8 cellular contexts compared by ENCODE assay signal in genomic region chr2:28869494-28870145, GRCh38. TPM values are rescaled to one million over a fixed set of nuclear protein-coding genes. Genes with fewer than 3 reads are reported as not detected.
DNase-seq lines count a peak whose midpoint lies in the region; ATAC-seq, FAIRE-seq and TF ChIP-seq lines count a peak whose summit lies in the region.

No MANE protein-coding gene starts in this region.

- CTCF ChIA-PET in HepG2 (lab: Yijun Ruan, JAX; ENCODE audit: low intra/inter-chr PET ratio, low total read pairs), result no interaction called here

- H3K79me2 ChIP-seq in HepG2 (ENCODE audit: insufficient read depth, low read length), result peaks cover 37% of the 10 kb centered on the region

- peak; percentile 54 for FAIRE-seq in HepG2 (lab: Jason Lieb, UNC)

- H3K4me1 Mint-ChIP-seq in brain, result peaks cover 50% of the 10 kb centered on the region

- no peak for TF ChIP-seq RAD21 in HepG2 (CRISPR knock-in tag; IDR thresholded peaks at IDR 0.05)

- no peaks in the 10 kb centered on the region for H3K9me3 Mint-ChIP-seq in brain

- in situ Hi-C loops in HepG2 (cut with HindIII; ENCODE audit: extremely low pct_ligation_motif_present, low pct_unique_long_range_greater_than_20kb), result no loop called here

- TF ChIP-seq CTCF in HFF-Myc (IDR thresholded peaks at IDR 0.05; ENCODE audit: low read depth, low read length, missing control alignments) (no peak), brain (conservative IDR thresholded peaks at IDR 0.05) (no peak), HepG2 (CRISPR knock-in tag; IDR thresholded peaks at IDR 0.05) (no peak), suprapubic skin (IDR thresholded peaks at IDR 0.05) (no peak)

- no peaks in the 10 kb centered on the region; a peak in 1 of 5 replicates for H3K27me3 ChIP-seq in HepG2 (ENCODE audit: control insufficient read depth in 1 of 2, insufficient read depth in 2 of 2, low read length in 2 of 2)
- H3K27me3 ChIP-seq in suprapubic skin, result no peaks in the 10 kb centered on the region

- peak; percentile 47 for ATAC-seq in HepG2

- peak overlapping the region; percentile 73 for H2AFZ ChIP-seq in HepG2 (ENCODE audit: low read length)

- H3K36me3 ChIP-seq in HepG2 (replicated peaks in 1 of 2; ENCODE audit: control insufficient read depth in 1 of 2, insufficient read depth in 2 of 2, low read length in 2 of 2) (peaks cover 2 to 10% of the 10 kb centered on the region in 2 experiments; a peak in 3 of 5 replicates), suprapubic skin (no peaks in the 10 kb centered on the region)

- peak overlapping the region; percentile 84 for H3K9ac ChIP-seq in HepG2 (ENCODE audit: insufficient read depth, low read depth, low read length)

- peaks cover 17% of the 10 kb centered on the region for H3K27me3 Mint-ChIP-seq in brain

- intact Hi-C loops in HepG2 (cut with micrococcal nuclease; ENCODE audit: unreplicated experiment), result loop anchor here (1.0 kb wide), 2 partner anchors 25 to 29 kb away; partner anchors contain the start of gene WDR43

- TF ChIP-seq POLR2A in HepG2 (IDR thresholded peaks at IDR 0.05; ENCODE audit: insufficient read depth in 1 of 2, low read depth in 2 of 2, low read length in 2 of 2), result no peak
- TF ChIP-seq POLR2A in suprapubic skin (IDR thresholded peaks at IDR 0.05), result no peak

- DNase-seq in activated CD4-positive, alpha-beta T cell treated with anti-CD3 and anti-CD28 coated beads for 4 hours, result peak; percentile 7 to 21
- no peak for DNase-seq in activated CD4-positive, alpha-beta T cell treated with anti-CD3 and anti-CD28 coated beads for 1 hour
- no peak for DNase-seq in HFF-Myc (ENCODE audit: extremely low read depth, low read depth)
- peak; percentile 48 for DNase-seq in NCI-H1105 treated with DMSO at 0.1 percent for 48 hours (lab: John Stamatoyannopoulos, UW)
- no peak for DNase-seq in HepG2 (ENCODE audit: low spot score)
- no peak for DNase-seq in suprapubic skin (ENCODE audit: low spot score in 2 of 2)
- no peak for DNase-seq in dermis blood vessel endothelial cell

- H3K4me3 ChIP-seq in HFF-Myc (replicated peaks; ENCODE audit: low read depth, low read length) (peak overlapping the region; percentile 96), HepG2 (replicated peaks in 1 of 3; ENCODE audit: insufficient read depth in 1 of 3, low read depth in 2 of 3, low read length in 3 of 3) (peak overlapping the region; percentile 88 to 98 (median 92)), suprapubic skin (peak overlapping the region; percentile 94)

- peak overlapping the region; percentile 73 for H3K27ac ChIP-seq in HepG2 (ENCODE audit: extremely low read length, insufficient read depth, low read length)
- H3K27ac ChIP-seq in suprapubic skin, result peak overlapping the region; percentile 85

- TSS peak; percentile 67 for BruUV-seq in HepG2 (replicated peaks; lab: Mats Ljungman, UMichigan)

- peak overlapping the region; percentile 97 to 100 (median 99) for H3K4me3 Mint-ChIP-seq in brain

- H4K20me1 ChIP-seq in HepG2 (ENCODE audit: insufficient read depth, low read length), result no peaks in the 10 kb centered on the region

- POLR2A ChIA-PET in HepG2 (lab: Yijun Ruan, JAX), result interaction anchor here (0.8 to 2.8 kb wide), 12 partner anchors 8 to 118 kb away, joined by 3 to 52 read pairs (median 4); partner anchors contain the start of genes PPP1CB and WDR43

- no peak for TF ChIP-seq EP300 in HepG2 (IDR thresholded peaks at IDR 0.05; ENCODE audit: low read depth in 2 of 2, low read length in 2 of 2)
- no peak for TF ChIP-seq EP300 in HepG2 (CRISPR knock-in tag; IDR thresholded peaks at IDR 0.05; ENCODE audit: borderline replicate concordance)
- TF ChIP-seq EP300 in suprapubic skin (IDR thresholded peaks at IDR 0.05), result no peak

- H3K4me1 ChIP-seq in HepG2 (ENCODE audit: insufficient read depth, low read length) (peaks cover 52% of the 10 kb centered on the region), suprapubic skin (peaks cover 39% of the 10 kb centered on the region)

- H3K27ac Mint-ChIP-seq in brain, result peak overlapping the region; percentile 94 to 99 (median 96)

- WGBS in HepG2 (ENCODE audit: low lambda C conversion rate), result 1% methylated on average over 29 of the region's 29 CpGs
- 0% methylated on average over 27 of the region's 29 CpGs for WGBS in suprapubic skin

- H3K9me3 ChIP-seq in HepG2 (ENCODE audit: low read length) (no peaks in the 10 kb centered on the region), suprapubic skin (no peaks in the 10 kb centered on the region)

- H3K36me3 Mint-ChIP-seq in brain, result peaks cover 25% of the 10 kb centered on the region

- peak overlapping the region; percentile 82 for H3K4me2 ChIP-seq in HepG2 (ENCODE audit: low read depth, low read length)

RNA-seq across cellular contexts. Expression of gene TRMT61B, which starts 0.5 kb away (rescaled TPM):
- 11.6 TPM for polyA plus RNA-seq in brain (ENCODE audit: insufficient read depth, low read depth, low replicate concordance)
- 23.5 and 29.7 TPM in 2 replicates for total RNA-seq in HepG2 (2016; rRNA removed; fragmentation: Illumina TruSeq; extraction: Trizol)
- 14.6 and 25.8 TPM in 2 replicates for total RNA-seq in HepG2 (2016; cell fraction: cytosol; rRNA removed; fragmentation: Illumina TruSeq; extraction: Trizol; ENCODE audit: low read depth)
- 19.8 and 37.3 TPM in 2 replicates for total RNA-seq in HepG2 (2016; cell fraction: insoluble cytoplasmic fraction; rRNA removed; fragmentation: Illumina TruSeq; extraction: Trizol)
- 11.6 and 17.0 TPM in 2 replicates for total RNA-seq in HepG2 (2016; cell fraction: membrane; rRNA removed; fragmentation: Illumina TruSeq; extraction: Trizol)
- 18.5 and 19.2 TPM in 2 replicates for total RNA-seq in HepG2 (2016; cell fraction: nucleus; rRNA removed; fragmentation: Illumina TruSeq; extraction: Trizol)
- 15.3 and 19.7 TPM in 2 replicates for polyA plus RNA-seq in HepG2 (2011; rRNA removed)
- polyA plus RNA-seq in HepG2 (2011; cell fraction: cytosol; rRNA removed), result 8.7 and 11.6 TPM in 2 replicates
- polyA plus RNA-seq in HepG2 (2011; cell fraction: nucleus; rRNA removed), result 13.3 and 14.3 TPM in 2 replicates
- polyA plus RNA-seq in HepG2 (2012), result 18.4 and 19.0 TPM in 2 replicates
- 3.4 and 3.7 TPM in 2 replicates for polyA plus RNA-seq in HepG2 (2016; cell fraction: cytosol; fragmentation: Illumina TruSeq; extraction: Trizol; ENCODE audit: low read depth)
- 36.4 and 36.6 TPM in 2 replicates for polyA plus RNA-seq in HepG2 (2016; cell fraction: insoluble cytoplasmic fraction; fragmentation: Illumina TruSeq; extraction: Trizol; ENCODE audit: low read depth)
- polyA plus RNA-seq in HepG2 (2016; cell fraction: membrane; fragmentation: Illumina TruSeq; extraction: Trizol; ENCODE audit: low read depth), result 7.8 and 8.1 TPM in 2 replicates
- 38.0 and 40.7 TPM in 2 replicates for polyA plus RNA-seq in HepG2 (2016; cell fraction: nucleus; fragmentation: Illumina TruSeq; extraction: Trizol; ENCODE audit: insufficient read depth, low read depth)
- 8.9 and 10.3 TPM in 2 replicates for polyA minus RNA-seq in HepG2 (2011; rRNA and poly(A)+ RNA removed; ENCODE audit: low replicate concordance)
- 8.7 and 13.5 TPM in 2 replicates for polyA minus RNA-seq in HepG2 (2011; cell fraction: cytosol; rRNA and poly(A)+ RNA removed)
- 20.9 and 25.7 TPM in 2 replicates for polyA minus RNA-seq in HepG2 (2011; cell fraction: nucleus; rRNA and poly(A)+ RNA removed)
- 10 to 100 TPM in 3 of 4 donors, 1 to 10 TPM in 1; 9.4 to 14.5 (median 10.8) TPM for total RNA-seq in suprapubic skin
- 9.4 and 14.5 TPM in 2 replicates for total RNA-seq in dermis blood vessel endothelial cell

RNA-seq across cellular contexts. Expression of gene WDR43, which starts 24.8 kb away (rescaled TPM):
- polyA plus RNA-seq in brain (ENCODE audit: insufficient read depth, low read depth, low replicate concordance) (4.8 TPM), HepG2 (2011; rRNA removed) (88.9 and 121 TPM in 2 replicates)
- total RNA-seq in HepG2 (2016; rRNA removed; fragmentation: Illumina TruSeq; extraction: Trizol) (167 and 253 TPM in 2 replicates), suprapubic skin (10 to 100 TPM; 49.3 to 92.5 (median 62.2) TPM), dermis blood vessel endothelial cell (59.1 and 117 TPM in 2 replicates)
- total RNA-seq in HepG2 (2016; cell fraction: cytosol; rRNA removed; fragmentation: Illumina TruSeq; extraction: Trizol; ENCODE audit: low read depth), result 59.9 and 79.6 TPM in 2 replicates
- 172 and 225 TPM in 2 replicates for total RNA-seq in HepG2 (2016; cell fraction: insoluble cytoplasmic fraction; rRNA removed; fragmentation: Illumina TruSeq; extraction: Trizol)
- 56.9 and 74.1 TPM in 2 replicates for total RNA-seq in HepG2 (2016; cell fraction: membrane; rRNA removed; fragmentation: Illumina TruSeq; extraction: Trizol)
- total RNA-seq in HepG2 (2016; cell fraction: nucleus; rRNA removed; fragmentation: Illumina TruSeq; extraction: Trizol), result 121 and 138 TPM in 2 replicates
- polyA plus RNA-seq in HepG2 (2011; cell fraction: cytosol; rRNA removed), result 39.8 and 64.9 TPM in 2 replicates
- 67.2 and 70.8 TPM in 2 replicates for polyA plus RNA-seq in HepG2 (2011; cell fraction: nucleus; rRNA removed)
- 60.3 and 80.3 TPM in 2 replicates for polyA plus RNA-seq in HepG2 (2012)
- 9.5 and 10.8 TPM in 2 replicates for polyA plus RNA-seq in HepG2 (2016; cell fraction: cytosol; fragmentation: Illumina TruSeq; extraction: Trizol; ENCODE audit: low read depth)
- 143 and 154 TPM in 2 replicates for polyA plus RNA-seq in HepG2 (2016; cell fraction: insoluble cytoplasmic fraction; fragmentation: Illumina TruSeq; extraction: Trizol; ENCODE audit: low read depth)
- 17.2 and 23.0 TPM in 2 replicates for polyA plus RNA-seq in HepG2 (2016; cell fraction: membrane; fragmentation: Illumina TruSeq; extraction: Trizol; ENCODE audit: low read depth)
- polyA plus RNA-seq in HepG2 (2016; cell fraction: nucleus; fragmentation: Illumina TruSeq; extraction: Trizol; ENCODE audit: insufficient read depth, low read depth), result 126 and 131 TPM in 2 replicates
- 88.1 and 150 TPM in 2 replicates for polyA minus RNA-seq in HepG2 (2011; rRNA and poly(A)+ RNA removed; ENCODE audit: low replicate concordance)
- polyA minus RNA-seq in HepG2 (2011; cell fraction: cytosol; rRNA and poly(A)+ RNA removed), result 100 and 113 TPM in 2 replicates
- polyA minus RNA-seq in HepG2 (2011; cell fraction: nucleus; rRNA and poly(A)+ RNA removed), result 160 and 248 TPM in 2 replicates

RNA-seq across cellular contexts. Expression of gene SPDYA, which starts 59.0 kb away (rescaled TPM):
- polyA plus RNA-seq in brain (ENCODE audit: insufficient read depth, low read depth, low replicate concordance) (not detected), HepG2 (2011; rRNA removed) (0.08 and 0.32 TPM in 2 replicates)
- total RNA-seq in HepG2 (2016; rRNA removed; fragmentation: Illumina TruSeq; extraction: Trizol) (0.17 and 0.75 TPM in 2 replicates), suprapubic skin (1 to 10 TPM in 2 of 4 donors, under 1 TPM in 2; 0.26 to 2.3 (median 1.0) TPM), dermis blood vessel endothelial cell (0.34 and 0.56 TPM in 2 replicates)
- 0.20 TPM in 1 of 2 replicates, not detected in the other for total RNA-seq in HepG2 (2016; cell fraction: cytosol; rRNA removed; fragmentation: Illumina TruSeq; extraction: Trizol; ENCODE audit: low read depth)
- total RNA-seq in HepG2 (2016; cell fraction: insoluble cytoplasmic fraction; rRNA removed; fragmentation: Illumina TruSeq; extraction: Trizol), result 0.89 TPM in 1 of 2 replicates, not detected in the other
- total RNA-seq in HepG2 (2016; cell fraction: membrane; rRNA removed; fragmentation: Illumina TruSeq; extraction: Trizol), result 0.38 and 1.0 TPM in 2 replicates
- total RNA-seq in HepG2 (2016; cell fraction: nucleus; rRNA removed; fragmentation: Illumina TruSeq; extraction: Trizol), result 1.3 and 1.6 TPM in 2 replicates
- not detected in 2 replicates for polyA plus RNA-seq in HepG2 (2011; cell fraction: cytosol; rRNA removed)
- polyA plus RNA-seq in HepG2 (2011; cell fraction: nucleus; rRNA removed), result 0.11 and 0.17 TPM in 2 replicates
- 0.89 and 2.8 TPM in 2 replicates for polyA plus RNA-seq in HepG2 (2012)
- not detected in 2 replicates for polyA plus RNA-seq in HepG2 (2016; cell fraction: cytosol; fragmentation: Illumina TruSeq; extraction: Trizol; ENCODE audit: low read depth)
- polyA plus RNA-seq in HepG2 (2016; cell fraction: insoluble cytoplasmic fraction; fragmentation: Illumina TruSeq; extraction: Trizol; ENCODE audit: low read depth), result not detected in 2 replicates
- not detected in 2 replicates for polyA plus RNA-seq in HepG2 (2016; cell fraction: membrane; fragmentation: Illumina TruSeq; extraction: Trizol; ENCODE audit: low read depth)
- 0.77 and 0.91 TPM in 2 replicates for polyA plus RNA-seq in HepG2 (2016; cell fraction: nucleus; fragmentation: Illumina TruSeq; extraction: Trizol; ENCODE audit: insufficient read depth, low read depth)
- polyA minus RNA-seq in HepG2 (2011; rRNA and poly(A)+ RNA removed; ENCODE audit: low replicate concordance), result 0.26 and 1.1 TPM in 2 replicates
- not detected in 2 replicates for polyA minus RNA-seq in HepG2 (2011; cell fraction: cytosol; rRNA and poly(A)+ RNA removed)
- 7.1 TPM in 2 replicates for polyA minus RNA-seq in HepG2 (2011; cell fraction: nucleus; rRNA and poly(A)+ RNA removed)

Comparison
In these comparisons a context has a peak if more than half of its experiments do, and no peak if none do; other contexts are left out.
1. DNase-seq: peak in activated CD4-positive, alpha-beta T cell treated with anti-CD3 and anti-CD28 coated beads for 4 hours (2 of 2) and NCI-H1105 treated with DMSO at 0.1 percent for 48 hours (single experiment); none in activated CD4-positive, alpha-beta T cell treated with anti-CD3 and anti-CD28 coated beads for 1 hour (single experiment), HFF-Myc (single experiment), HepG2 (single experiment), suprapubic skin (0 of 2) and dermis blood vessel endothelial cell (single experiment).
2. Peak in every context shown above with its lines, with median percentiles within 50 percentile points of each other: H3K4me3 ChIP-seq.